Comparison of ENCODE assay signal across 8 cellular contexts in the genomic region with DNA sequence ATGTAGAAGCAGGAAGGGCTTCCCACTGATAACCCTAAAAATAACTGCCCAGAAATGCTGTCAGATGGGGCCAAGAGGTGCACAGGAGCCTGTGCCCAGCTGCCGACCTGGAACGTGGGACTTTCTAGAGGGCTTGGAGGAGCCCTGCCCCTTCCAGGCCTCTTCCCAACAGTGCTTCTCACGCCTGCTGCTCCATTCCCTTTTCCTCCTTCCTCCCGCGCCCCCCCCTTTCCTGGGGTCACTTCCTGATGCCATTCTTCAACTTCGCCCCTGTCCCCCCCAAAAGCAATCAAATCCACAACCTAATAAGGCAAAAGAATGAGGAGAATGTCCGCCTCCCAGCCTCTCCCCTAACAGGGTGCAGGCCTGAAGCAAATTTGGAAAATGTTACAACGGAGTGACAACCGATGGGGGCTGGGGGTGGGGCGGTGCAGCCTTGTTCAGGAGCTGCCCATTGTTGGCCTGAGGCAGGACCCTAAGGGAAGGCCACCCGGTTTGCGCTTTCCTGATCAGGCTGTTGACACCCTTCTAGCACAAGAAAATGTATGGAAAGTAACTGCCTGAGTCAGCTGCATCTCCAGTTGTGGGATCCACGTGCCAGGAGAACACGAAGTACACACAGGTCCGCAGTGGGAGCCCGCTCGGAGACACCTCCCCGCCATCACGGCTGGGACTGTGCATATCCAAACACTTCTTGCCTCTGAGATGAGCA. TPM values are rescaled to one million over a fixed set of nuclear protein-coding genes. Genes with fewer than 3 reads are reported as not detected.
A peak's percentile ranks its signal among the peaks of the same experiment; 100 is the strongest.
DNase-seq lines count a peak whose midpoint lies in the region; ATAC-seq and TF ChIP-seq lines count a peak whose summit lies in the region.

No MANE protein-coding gene starts in this region.

- WGBS in HUES64 = 14% methylated on average over 19 of the region's 19 CpGs
- 52 to 58% methylated on average over 19 of the region's 19 CpGs for WGBS in testis, 2 donors

- H3K36me3 ChIP-seq in HUES64 (ENCODE audit: insufficient read depth, low read length) = peaks cover 14% of the 10 kb centered on the region
- H3K36me3 ChIP-seq in left lung = peaks cover 0 to 6% of the 10 kb centered on the region in 2 donors
- no peaks in the 10 kb centered on the region for H3K36me3 ChIP-seq in testis (ENCODE audit: low read depth, missing control alignments)

- no peaks in the 10 kb centered on the region for H3K9me3 ChIP-seq in HUES64 (ENCODE audit: insufficient read depth, low read depth, low read length)
- H3K9me3 ChIP-seq in left lung = no peaks in the 10 kb centered on the region
- H3K9me3 ChIP-seq in testis = no peaks in the 10 kb centered on the region
- H3K9me3 ChIP-seq in CD4-positive, alpha-beta T cell (ENCODE audit: control insufficient read depth, low read length) = no peaks in the 10 kb centered on the region

- intact Hi-C loops in left lung (cut with DNase I) (no loop called here), testis (cut with DNase I; ENCODE audit: low total_unique reads) (no loop called here)
- intact Hi-C loops in CD4-positive, alpha-beta T cell (cut with DNase I, micrococcal nuclease) = no loop called here

- no peak overlapping the region for H3K4me3 Mint-ChIP-seq in CD4-positive, alpha-beta T cell

- CTCF ChIA-PET in CD4-positive, alpha-beta T cell (lab: Charles Lee) = interaction anchor here (1.0 kb wide), 1 partner anchor 104 kb away, joined by 3 read pairs; no protein-coding TSS in a partner anchor

- no peak for TF ChIP-seq POLR2A in testis (IDR thresholded peaks at IDR 0.05)

- H3K9ac ChIP-seq in HUES64 (ENCODE audit: low read depth, low read length) = peak overlapping the region; percentile 86

- no peaks in the 10 kb centered on the region for H3K36me3 Mint-ChIP-seq in CD4-positive, alpha-beta T cell (ENCODE audit: low read depth)

- peak overlapping the region; percentile 29 for H3K4me3 ChIP-seq in HUES64 (ENCODE audit: low read length)
- H3K4me3 ChIP-seq in cardiac fibroblast (replicated peaks in 1 of 2; ENCODE audit: low read depth in 2 of 2, low read length in 2 of 2) = no peak overlapping the region
- no peak overlapping the region for H3K4me3 ChIP-seq in left lung
- H3K4me3 ChIP-seq in testis = no peak overlapping the region

- H3K4me1 ChIP-seq in HUES64 (ENCODE audit: insufficient read depth, low read length) = peaks cover 88% of the 10 kb centered on the region
- peaks cover 72 to 100% of the 10 kb centered on the region in 2 donors for H3K4me1 ChIP-seq in left lung
- H3K4me1 ChIP-seq in testis = peaks cover 65% of the 10 kb centered on the region

- TF ChIP-seq CTCF in cardiac fibroblast (IDR thresholded peaks at IDR 0.05; ENCODE audit: low read depth, low read length) = no peak
- TF ChIP-seq CTCF in left lung (IDR thresholded peaks at IDR 0.05) = no peak
- TF ChIP-seq CTCF in testis (IDR thresholded peaks at IDR 0.05) = no peak
- no peak for TF ChIP-seq CTCF in CD4-positive, alpha-beta T cell (IDR thresholded peaks at IDR 0.05)

- H3K27me3 ChIP-seq in HUES64 (ENCODE audit: insufficient read depth, low read length) = no peaks in the 10 kb centered on the region
- H3K27me3 ChIP-seq in left lung = no peaks in the 10 kb centered on the region
- H3K27me3 ChIP-seq in testis = no peaks in the 10 kb centered on the region
- H3K27me3 ChIP-seq in CD4-positive, alpha-beta T cell (ENCODE audit: control insufficient read depth, insufficient read depth, low read length) = peaks cover 3% of the 10 kb centered on the region

- H3K27me3 Mint-ChIP-seq in CD4-positive, alpha-beta T cell = peaks cover 32% of the 10 kb centered on the region

- peak; percentile 67 to 89 for DNase-seq in cardiac fibroblast (ENCODE audit: low read depth in 2 of 2)
- DNase-seq in left lung = peak in 1 of 2 donors; percentile 72
- DNase-seq in testis = no peak
- DNase-seq in Kasumi-1 (lab: John Stamatoyannopoulos, UW) = no peak
- DNase-seq in CD4-positive, alpha-beta T cell = no peak

- no peak overlapping the region for H3K27ac Mint-ChIP-seq in CD4-positive, alpha-beta T cell

- no peaks in the 10 kb centered on the region for H3K9me3 Mint-ChIP-seq in CD4-positive, alpha-beta T cell

- peaks cover 76% of the 10 kb centered on the region for H3K4me1 Mint-ChIP-seq in CD4-positive, alpha-beta T cell (ENCODE audit: low read depth)

- H3K27ac ChIP-seq in HUES64 (ENCODE audit: low read depth, low read length) (peak overlapping the region; percentile 98), left lung (peak overlapping the region; percentile 86 to 93), testis (peak overlapping the region; percentile 70 to 82)
- H3K27ac ChIP-seq in CD4-positive, alpha-beta T cell (ENCODE audit: low read depth, low read length) = no peak overlapping the region

- POLR2A ChIA-PET in CD4-positive, alpha-beta T cell (lab: Charles Lee) = interaction anchor here (0.5 to 2.9 kb wide), 2 partner anchors 10 to 20 kb away, joined by 3 to 11 read pairs; no protein-coding TSS in a partner anchor

- peak; percentile 58 for ATAC-seq in left lung
- ATAC-seq in HG03378 (IDR thresholded peaks at IDR 0.05; ENCODE audit: unreplicated experiment) = no peak
- ATAC-seq in CD4-positive, alpha-beta T cell (ENCODE audit: poor library complexity) = no peak
- no peak for ATAC-seq in GM19467 (IDR thresholded peaks at IDR 0.05; ENCODE audit: unreplicated experiment)

RNA-seq across cellular contexts. Expression of gene ACTN4, which starts 18.7 kb away (rescaled TPM):
- polyA plus RNA-seq in HUES64 (2013, experiment 1 of 2) = 227 TPM
- 242 TPM for polyA plus RNA-seq in HUES64 (2013, experiment 2 of 2)
- total RNA-seq in left lung (100 to 1,000 TPM; 576 to 647 TPM), testis (100 to 1,000 TPM; 112 to 135 TPM)
- 158 TPM for polyA plus RNA-seq in testis (ENCODE audit: insufficient read depth, low read depth, low replicate concordance)
- 10 to 100 TPM; 70.3 to 84.0 TPM for total RNA-seq in CD4-positive, alpha-beta T cell

RNA-seq across cellular contexts. Expression of gene EIF3K, which starts 47.1 kb away (rescaled TPM):
- 281 TPM for polyA plus RNA-seq in HUES64 (2013, experiment 1 of 2)
- polyA plus RNA-seq in HUES64 (2013, experiment 2 of 2) = 288 TPM
- 100 to 1,000 TPM; 184 to 224 TPM for total RNA-seq in left lung
- 100 to 1,000 TPM; 195 to 235 TPM for total RNA-seq in testis
- polyA plus RNA-seq in testis (ENCODE audit: insufficient read depth, low read depth, low replicate concordance) = 201 TPM
- total RNA-seq in CD4-positive, alpha-beta T cell = 100 to 1,000 TPM; 309 to 322 TPM

RNA-seq across cellular contexts. Expression of gene MAP4K1, which starts 48.4 kb away (rescaled TPM):
- 8.3 TPM for polyA plus RNA-seq in HUES64 (2013, experiment 1 of 2)
- polyA plus RNA-seq in HUES64 (2013, experiment 2 of 2) = 2.9 TPM
- total RNA-seq in left lung (10 to 100 TPM in 1 of 2 donors, 1 to 10 TPM in 1; 6.1 to 10.7 TPM), testis (1 to 10 TPM; 2.8 to 9.9 TPM)
- polyA plus RNA-seq in testis (ENCODE audit: insufficient read depth, low read depth, low replicate concordance) = 8.3 TPM
- 100 to 1,000 TPM; 173 to 185 TPM for total RNA-seq in CD4-positive, alpha-beta T cell

Comparison
In these comparisons a context has a peak if more than half of its experiments do, and no peak if none do; other contexts are left out.
1. DNase-seq: peak in cardiac fibroblast (2 of 2); none in testis (single experiment), Kasumi-1 (0 of 2) and CD4-positive, alpha-beta T cell (0 of 10).
2. RNA of gene ACTN4, which starts 18.7 kb away (total RNA-seq): 576 to 647 TPM in left lung; 112 to 135 TPM in testis and 70.3 to 84.0 TPM in CD4-positive, alpha-beta T cell; every median in the first group is over 4 times any median in the second.
3. RNA of gene MAP4K1, which starts 48.4 kb away (total RNA-seq): 173 to 185 TPM in CD4-positive, alpha-beta T cell; 6.1 to 10.7 TPM in left lung and 2.8 to 9.9 TPM in testis; every median in the first group is over 10 times any median in the second.